In the genomic region with DNA sequence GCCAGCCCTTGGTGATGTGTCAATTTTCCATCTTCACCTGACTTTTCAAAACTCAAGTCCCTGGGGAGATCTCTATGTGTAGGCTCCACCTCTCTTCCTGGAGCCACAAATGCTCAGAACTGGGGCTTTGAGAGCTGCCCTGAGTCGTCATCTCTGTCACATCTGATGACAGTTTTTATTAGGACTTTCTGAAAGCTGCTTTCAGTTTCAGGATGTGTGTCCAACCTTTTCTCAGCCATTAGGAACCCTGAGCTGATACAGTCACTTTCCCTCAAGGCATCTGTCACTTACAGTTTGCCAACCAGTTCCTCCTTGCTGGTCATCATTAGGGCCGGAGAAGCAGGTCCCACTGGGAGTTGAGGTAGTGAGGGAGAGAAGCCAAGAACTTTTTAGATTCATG, we compare ENCODE assay signal across 28 cellular contexts.
DNase-seq lines count a peak whose midpoint lies in the region; ATAC-seq and TF ChIP-seq lines count a peak whose summit lies in the region.
"Had no signal": no experiment of that assay in that cellular context is flagged by ENCODE, and none has a peak within 500 bp of the region (broad histone marks: within the 10 kb centered on the region; RNA-seq: fewer than 3 reads in every experiment).

No MANE protein-coding gene starts in this region.

- no peak for TF ChIP-seq EP300 in esophagus muscularis mucosa (IDR thresholded peaks at IDR 0.05)

- in situ Hi-C loops in brain microvascular endothelial cell (cut with HindIII; ENCODE audit: low pct_ligation_motif_present, low sequenced_read_pairs) = no loop called here

- H3K4me1 ChIP-seq in esophagus muscularis mucosa = no peaks in the 10 kb centered on the region
- H3K4me1 ChIP-seq: BE2C, upper lobe of right lung had no signal

- 80% methylated on average over 2 of the region's 2 CpGs for WGBS in esophagus muscularis mucosa

- H3K27me3 ChIP-seq in esophagus muscularis mucosa (no peaks in the 10 kb centered on the region), brain microvascular endothelial cell (replicated peaks) (no peaks in the 10 kb centered on the region)
- H3K27me3 ChIP-seq: BE2C, upper lobe of right lung had no signal

- no peak for TF ChIP-seq POLR2A in esophagus muscularis mucosa (IDR thresholded peaks at IDR 0.05; ENCODE audit: low read depth)

- intact Hi-C loops in esophagus muscularis mucosa (cut with DNase I) = no loop called here

- ATAC-seq in GM18868 (IDR thresholded peaks at IDR 0.05; ENCODE audit: unreplicated experiment) (peak; percentile 57), GM21515 (IDR thresholded peaks at IDR 0.05; ENCODE audit: unreplicated experiment) (peak; percentile 56), HG03175 (IDR thresholded peaks at IDR 0.05; ENCODE audit: unreplicated experiment) (peak; percentile 77), HG02588 (IDR thresholded peaks at IDR 0.05; ENCODE audit: unreplicated experiment) (no peak)
- ATAC-seq: activated T-cell treated with anti-CD3 and anti-CD28 coated beads, Interleukin-2, amount 50 U/mL, for 4 hours; stimulated activated effector memory CD8-positive, alpha-beta T cell treated with anti-CD3 and anti-CD28 coated beads, Interleukin-12 subunit alpha, Interleukin-12 subunit beta, amount 100 ng/mL, for 72 hours; upper lobe of right lung; WTC11 had no signal

- no peak for TF ChIP-seq CTCF in esophagus muscularis mucosa (IDR thresholded peaks at IDR 0.05)
- TF ChIP-seq CTCF in brain microvascular endothelial cell (IDR thresholded peaks at IDR 0.05; ENCODE audit: low read depth, low read length, missing control alignments) = no peak

- peaks cover 0 to 5% (median 0%) of the 10 kb centered on the region in 4 donors for H3K9me3 ChIP-seq in esophagus muscularis mucosa
- H3K9me3 ChIP-seq: BE2C, MG63, upper lobe of right lung had no signal

- DNase-seq in esophagus muscularis mucosa (ENCODE audit: extremely low spot score) = peak; percentile 81
- no peak for DNase-seq in activated CD4-positive, alpha-beta T cell treated with anti-CD3 and anti-CD28 coated beads for 1 hour
- DNase-seq in NCI-H187 (lab: John Stamatoyannopoulos, UW) = no peak
- DNase-seq in brain microvascular endothelial cell = no peak
- DNase-seq: activated CD4-positive, alpha-beta T cell treated with anti-CD3 and anti-CD28 coated beads, Interleukin-2, amount 50 U/mL, for 1 hour; activated T-cell treated with anti-CD3 and anti-CD28 coated beads, Interleukin-2, amount 50 U/mL, for 4 hours; BE2C; caudate nucleus; cortex of kidney; effector memory CD4-positive, alpha-beta T cell; H9; hypothalamus; KG1; MG63; NCI-H1105 treated with DMSO at 0.1 percent for 48 hours; NCI-H2029 treated with DMSO at 0.1 percent for 48 hours; NCI-H524 treated with DMSO at 0.1 percent for 48 hours; OCI-M1; upper lobe of right lung had no signal

- no peak overlapping the region for H3K4me3 ChIP-seq in esophagus muscularis mucosa
- no peak overlapping the region for H3K4me3 ChIP-seq in brain microvascular endothelial cell (ENCODE audit: low read depth, low read length)
- H3K4me3 ChIP-seq: MG63, SK-N-MC, upper lobe of right lung had no signal

- H3K36me3 ChIP-seq in esophagus muscularis mucosa (no peaks in the 10 kb centered on the region), brain microvascular endothelial cell (replicated peaks) (no peaks in the 10 kb centered on the region)
- H3K36me3 ChIP-seq: BE2C, MG63, upper lobe of right lung had no signal

- H3K27ac ChIP-seq in esophagus muscularis mucosa (replicated peaks in 1 of 4) (no peak overlapping the region), brain microvascular endothelial cell (no peak overlapping the region)
- H3K27ac ChIP-seq: epithelial cell of prostate, HL-60, SK-N-MC, upper lobe of right lung had no signal
